1 cellular context compared by ENCODE assay signal in genomic region chr2:47061989-47062678, GRCh38.
TF ChIP-seq lines count a peak whose summit lies in the region.

No MANE protein-coding gene starts in this region.

TF ChIP-seq in K562, 482 proteins besides CTCF, POLR2A, EP300 and RAD21 (continued from another document):
- TF ChIP-seq, protein P1, sequence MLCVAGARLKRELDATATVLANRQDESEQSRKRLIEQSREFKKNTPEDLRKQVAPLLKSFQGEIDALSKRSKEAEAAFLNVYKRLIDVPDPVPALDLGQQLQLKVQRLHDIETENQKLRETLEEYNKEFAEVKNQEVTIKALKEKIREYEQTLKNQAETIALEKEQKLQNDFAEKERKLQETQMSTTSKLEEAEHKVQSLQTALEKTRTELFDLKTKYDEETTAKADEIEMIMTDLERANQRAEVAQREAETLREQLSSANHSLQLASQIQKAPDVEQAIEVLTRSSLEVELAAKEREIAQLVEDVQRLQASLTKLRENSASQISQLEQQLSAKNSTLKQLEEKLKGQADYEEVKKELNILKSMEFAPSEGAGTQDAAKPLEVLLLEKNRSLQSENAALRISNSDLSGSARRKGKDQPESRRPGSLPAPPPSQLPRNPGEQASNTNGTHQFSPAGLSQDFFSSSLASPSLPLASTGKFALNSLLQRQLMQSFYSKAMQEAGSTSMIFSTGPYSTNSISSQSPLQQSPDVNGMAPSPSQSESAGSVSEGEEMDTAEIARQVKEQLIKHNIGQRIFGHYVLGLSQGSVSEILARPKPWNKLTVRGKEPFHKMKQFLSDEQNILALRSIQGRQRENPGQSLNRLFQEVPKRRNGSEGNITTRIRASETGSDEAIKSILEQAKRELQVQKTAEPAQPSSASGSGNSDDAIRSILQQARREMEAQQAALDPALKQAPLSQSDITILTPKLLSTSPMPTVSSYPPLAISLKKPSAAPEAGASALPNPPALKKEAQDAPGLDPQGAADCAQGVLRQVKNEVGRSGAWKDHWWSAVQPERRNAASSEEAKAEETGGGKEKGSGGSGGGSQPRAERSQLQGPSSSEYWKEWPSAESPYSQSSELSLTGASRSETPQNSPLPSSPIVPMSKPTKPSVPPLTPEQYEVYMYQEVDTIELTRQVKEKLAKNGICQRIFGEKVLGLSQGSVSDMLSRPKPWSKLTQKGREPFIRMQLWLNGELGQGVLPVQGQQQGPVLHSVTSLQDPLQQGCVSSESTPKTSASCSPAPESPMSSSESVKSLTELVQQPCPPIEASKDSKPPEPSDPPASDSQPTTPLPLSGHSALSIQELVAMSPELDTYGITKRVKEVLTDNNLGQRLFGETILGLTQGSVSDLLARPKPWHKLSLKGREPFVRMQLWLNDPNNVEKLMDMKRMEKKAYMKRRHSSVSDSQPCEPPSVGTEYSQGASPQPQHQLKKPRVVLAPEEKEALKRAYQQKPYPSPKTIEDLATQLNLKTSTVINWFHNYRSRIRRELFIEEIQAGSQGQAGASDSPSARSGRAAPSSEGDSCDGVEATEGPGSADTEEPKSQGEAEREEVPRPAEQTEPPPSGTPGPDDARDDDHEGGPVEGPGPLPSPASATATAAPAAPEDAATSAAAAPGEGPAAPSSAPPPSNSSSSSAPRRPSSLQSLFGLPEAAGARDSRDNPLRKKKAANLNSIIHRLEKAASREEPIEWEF (CRISPR knock-in tag; IDR thresholded peaks at IDR 0.05), result no peak
- TF ChIP-seq DMBX1 (CRISPR knock-in tag; IDR thresholded peaks at IDR 0.05; ENCODE audit: borderline replicate concordance) (no peak), MAFF (IDR thresholded peaks at IDR 0.05; ENCODE audit: low read length) (peak; percentile 39; the same call in 1 of the 2 replicates), MAFK (IDR thresholded peaks at IDR 0.05; ENCODE audit: low read length) (peak; percentile 43; the same call in 1 of the 2 replicates), ZNF316 (IDR thresholded peaks at IDR 0.05) (peak; percentile 84), HMBOX1 (IDR thresholded peaks at IDR 0.05) (no peak), ATF1 (CRISPR knock-in tag; IDR thresholded peaks at IDR 0.05) (no peak), ATF1 (tag; IDR thresholded peaks at IDR 0.05) (0 out of 2 replicates have a peak, but pooled peaks have one; percentile 27), MAFG (tag; conservative IDR thresholded peaks at IDR 0.05) (peak; percentile 79), NFE2 (IDR thresholded peaks at IDR 0.05; ENCODE audit: low read depth) (peak; percentile 73)
- TF ChIP-seq, protein P2, sequence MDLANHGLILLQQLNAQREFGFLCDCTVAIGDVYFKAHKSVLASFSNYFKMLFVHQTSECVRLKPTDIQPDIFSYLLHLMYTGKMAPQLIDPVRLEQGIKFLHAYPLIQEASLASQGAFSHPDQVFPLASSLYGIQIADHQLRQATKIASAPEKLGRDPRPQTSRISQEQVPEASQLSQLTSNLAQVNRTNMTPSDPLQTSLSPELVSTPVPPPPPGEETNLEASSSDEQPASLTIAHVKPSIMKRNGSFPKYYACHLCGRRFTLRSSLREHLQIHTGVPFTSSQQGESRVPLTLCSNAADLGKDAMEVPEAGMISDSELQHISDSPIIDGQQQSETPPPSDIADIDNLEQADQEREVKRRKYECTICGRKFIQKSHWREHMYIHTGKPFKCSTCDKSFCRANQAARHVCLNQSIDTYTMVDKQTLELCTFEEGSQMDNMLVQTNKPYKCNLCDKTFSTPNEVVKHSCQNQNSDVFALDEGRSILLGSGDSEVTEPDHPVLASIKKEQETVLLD (IDR thresholded peaks at IDR 0.05), result no peak
